26 cellular contexts compared by ENCODE assay signal in genomic region chr17:40926341-40926740, GRCh38. TPM values are rescaled to one million over a fixed set of nuclear protein-coding genes. Genes with fewer than 3 reads are reported as not detected.
"Had no signal": no experiment of that assay in that cellular context is flagged by ENCODE, and none has a peak within 500 bp of the region (broad histone marks: within the 10 kb centered on the region; RNA-seq: fewer than 3 reads in every experiment).

No MANE protein-coding gene starts in this region.

- H3K9me3 ChIP-seq: esophagus muscularis mucosa, gastroesophageal sphincter, heart left ventricle, lower lobe of right lung, right lobe of liver, tibial nerve, uterus had no signal

- DNase-seq: activated B cell treated with CpG ODN at 0.5 μM for 24 hours; activated CD4-positive, alpha-beta T cell treated with anti-CD3 and anti-CD28 coated beads for 4 hours; activated CD4-positive, alpha-beta T cell treated with anti-CD3 and anti-CD28 coated beads, Interleukin-2, amount 50 U/mL, for 48 hours; activated naive CD4-positive, alpha-beta T cell treated with Interleukin-2 at 50 U/mL for 16 hours; activated naive CD8-positive, alpha-beta T cell treated with anti-CD3 and anti-CD28 coated beads for 36 hours; activated T-cell treated with anti-CD3 and anti-CD28 coated beads, Interleukin-2, amount 50 U/mL, for 48 hours; cerebellar nuclear complex; heart left ventricle; kidney; lower lobe of right lung; naive thymus-derived CD4-positive, alpha-beta T cell; occipital lobe; right lobe of liver; stimulated activated CD4-positive, alpha-beta T cell treated with anti-CD3 and anti-CD28 coated beads, Interleukin-1b, Interleukin-23, amount 100 ng/mL, for 48 hours; substantia nigra; T-helper 9 cell; uterus had no signal

- H3K27ac Mint-ChIP-seq: activated B cell treated with CpG ODN at 0.5 μM for 24 hours; activated naive CD8-positive, alpha-beta T cell treated with anti-CD3 and anti-CD28 coated beads for 36 hours; stimulated activated naive CD8-positive, alpha-beta T cell treated with anti-CD3 and anti-CD28 coated beads, Interleukin-15, Interleukin-2, amounts not matched to agents 100 ng/mL and 50 ng/mL, for 24 hours had no signal

- H3K4me3 Mint-ChIP-seq: activated B cell treated with CpG ODN at 0.5 μM for 24 hours; activated naive CD8-positive, alpha-beta T cell treated with anti-CD3 and anti-CD28 coated beads for 36 hours; neural crest cell; stimulated activated naive CD8-positive, alpha-beta T cell treated with anti-CD3 and anti-CD28 coated beads, Interleukin-15, Interleukin-2, amounts not matched to agents 100 ng/mL and 50 ng/mL, for 24 hours had no signal

- H3K27me3 ChIP-seq: esophagus muscularis mucosa, right lobe of liver, tibial nerve, uterus had no signal

- H3K27ac ChIP-seq: coronary artery, esophagus muscularis mucosa, gastroesophageal sphincter, heart left ventricle, lower lobe of right lung, right lobe of liver, skin epidermis, tibial nerve, uterus had no signal

- ATAC-seq: gastroesophageal sphincter; heart left ventricle; lower lobe of right lung; naive thymus-derived CD4-positive, alpha-beta T cell; right lobe of liver had no signal

- H3K4me1 Mint-ChIP-seq: activated B cell treated with CpG ODN at 0.5 μM for 24 hours had no signal

- H3K4me1 ChIP-seq: lower lobe of right lung, right lobe of liver, uterus had no signal

- H3K36me3 Mint-ChIP-seq: activated naive CD8-positive, alpha-beta T cell treated with anti-CD3 and anti-CD28 coated beads for 36 hours; naive thymus-derived CD4-positive, alpha-beta T cell had no signal

- H3K4me3 ChIP-seq: coronary artery, esophagus muscularis mucosa, gastroesophageal sphincter, heart left ventricle, lower lobe of right lung, right lobe of liver, skin epidermis, tibial nerve, uterus had no signal

- H3K9me3 Mint-ChIP-seq: activated B cell treated with CpG ODN at 0.5 μM for 24 hours; activated naive CD8-positive, alpha-beta T cell treated with anti-CD3 and anti-CD28 coated beads for 36 hours; stimulated activated naive CD8-positive, alpha-beta T cell treated with anti-CD3 and anti-CD28 coated beads, Interleukin-15, Interleukin-2, amounts not matched to agents 100 ng/mL and 50 ng/mL, for 24 hours had no signal

- H3K36me3 ChIP-seq: esophagus muscularis mucosa, gastroesophageal sphincter, heart left ventricle, lower lobe of right lung, right lobe of liver, tibial nerve, uterus had no signal

RNA-seq across cellular contexts. Expression of gene KRT23, which starts 11.1 kb away (rescaled TPM):
- total RNA-seq: activated B cell treated with CpG ODN at 0.5 μM for 24 hours; activated naive CD8-positive, alpha-beta T cell treated with anti-CD3 and anti-CD28 coated beads for 36 hours; neural crest cell; tibial nerve had no signal
- polyA plus RNA-seq: heart left ventricle; naive thymus-derived CD4-positive, alpha-beta T cell had no signal

RNA-seq across cellular contexts. Expression of gene KRT39, which starts 40.4 kb away (rescaled TPM):
- total RNA-seq: activated B cell treated with CpG ODN at 0.5 μM for 24 hours; activated naive CD8-positive, alpha-beta T cell treated with anti-CD3 and anti-CD28 coated beads for 36 hours; esophagus muscularis mucosa; gastroesophageal sphincter; heart left ventricle; kidney; mesenteric fat pad; mucosa of gallbladder; naive thymus-derived CD4-positive, alpha-beta T cell; neural crest cell; occipital lobe; right lobe of liver; tibial nerve; uterus had no signal
- polyA plus RNA-seq: heart left ventricle; naive thymus-derived CD4-positive, alpha-beta T cell had no signal

RNA-seq across cellular contexts. Expression of gene KRT20, which starts 41.3 kb away (rescaled TPM):
- total RNA-seq: activated B cell treated with CpG ODN at 0.5 μM for 24 hours; activated naive CD8-positive, alpha-beta T cell treated with anti-CD3 and anti-CD28 coated beads for 36 hours; gastroesophageal sphincter; heart left ventricle; kidney; lower lobe of right lung; naive thymus-derived CD4-positive, alpha-beta T cell; neural crest cell; occipital lobe; right lobe of liver; tibial nerve had no signal
- polyA plus RNA-seq: naive thymus-derived CD4-positive, alpha-beta T cell had no signal

RNA-seq across cellular contexts. Expression of gene KRT40, which starts 57.8 kb away (rescaled TPM):
- total RNA-seq: activated B cell treated with CpG ODN at 0.5 μM for 24 hours; activated naive CD8-positive, alpha-beta T cell treated with anti-CD3 and anti-CD28 coated beads for 36 hours; esophagus muscularis mucosa; gastroesophageal sphincter; heart left ventricle; kidney; mesenteric fat pad; mucosa of gallbladder; naive thymus-derived CD4-positive, alpha-beta T cell; neural crest cell; occipital lobe; right lobe of liver; tibial nerve had no signal
- polyA plus RNA-seq: heart left ventricle; naive thymus-derived CD4-positive, alpha-beta T cell had no signal

RNA-seq across cellular contexts. Expression of gene KRT12, which starts 59.3 kb away (rescaled TPM):
- total RNA-seq: activated B cell treated with CpG ODN at 0.5 μM for 24 hours; activated naive CD8-positive, alpha-beta T cell treated with anti-CD3 and anti-CD28 coated beads for 36 hours; esophagus muscularis mucosa; gastroesophageal sphincter; heart left ventricle; kidney; lower lobe of right lung; mesenteric fat pad; mucosa of gallbladder; naive thymus-derived CD4-positive, alpha-beta T cell; neural crest cell; occipital lobe; right lobe of liver; tibial nerve; uterus had no signal
- polyA plus RNA-seq: heart left ventricle; naive thymus-derived CD4-positive, alpha-beta T cell had no signal
